In genomic region chr14:22805235-22805634, GRCh38 we compare ENCODE assay signal across 1 cellular context.
A peak's percentile ranks its signal among the peaks of the same experiment; 100 is the strongest.
TF ChIP-seq lines count a peak whose summit lies in the region.

No MANE protein-coding gene starts in this region.

TF ChIP-seq in K562, 482 proteins besides CTCF, POLR2A, EP300 and RAD21:
- TF ChIP-seq ZNF146 (CRISPR knock-in tag; IDR thresholded peaks at IDR 0.05; ENCODE audit: unreplicated experiment) = peak; percentile 74
